In genomic region chr10:80289451-80290287, GRCh38 we compare ENCODE assay signal across 11 cellular contexts.
A peak's percentile ranks its signal among the peaks of the same experiment; 100 is the strongest.
DNase-seq lines count a peak whose midpoint lies in the region; ATAC-seq, FAIRE-seq and TF ChIP-seq lines count a peak whose summit lies in the region.
"Had no signal": no experiment of that assay in that cellular context is flagged by ENCODE, and none has a peak within 500 bp of the region (broad histone marks: within the 10 kb centered on the region; RNA-seq: fewer than 3 reads in every experiment).

Gene MAT1A (minus strand): TSS chr10:80289658. CDS start chr10:80289423, 235 bp downstream.

- no peak within 1 kb of the TSS for H3K27ac ChIP-seq in mucosa of rectum (ENCODE audit: low read depth in 2 of 2, low read length in 2 of 2)
- H3K27ac ChIP-seq: SJCRH30, tibial nerve had no signal

- no peak for FAIRE-seq in RCC 7860 (lab: Jason Lieb, UNC)

- H3K27me3 ChIP-seq in mucosa of rectum (ENCODE audit: control insufficient read depth in 2 of 2, insufficient read depth in 2 of 2, low read length in 2 of 2), result no peaks in the 10 kb centered on the region
- H3K27me3 ChIP-seq: SJCRH30, tibial nerve had no signal

- TF ChIP-seq CTCF in choroid plexus epithelial cell (conservative IDR thresholded peaks at IDR 0.05; ENCODE audit: low read depth, low read length), result no peak

- H3K9me3 ChIP-seq in mucosa of rectum (ENCODE audit: control insufficient read depth in 2 of 2, low read length in 2 of 2), result no peaks in the 10 kb centered on the region
- H3K9me3 ChIP-seq: SJCRH30, tibial nerve had no signal

- no peaks in the 10 kb centered on the region for H3K36me3 ChIP-seq in mucosa of rectum (ENCODE audit: control insufficient read depth in 2 of 2, insufficient read depth in 2 of 2, low read length in 2 of 2)
- H3K36me3 ChIP-seq: SJCRH30, tibial nerve had no signal

- ATAC-seq in GM19351 (IDR thresholded peaks at IDR 0.05; ENCODE audit: unreplicated experiment) (no peak), HG02588 (IDR thresholded peaks at IDR 0.05; ENCODE audit: unreplicated experiment) (no peak)

- no peak within 1 kb of the TSS for H3K9ac ChIP-seq in mucosa of rectum (ENCODE audit: low read depth in 1 of 2, low read length in 2 of 2)

- H3K4me1 ChIP-seq in mucosa of rectum (ENCODE audit: control insufficient read depth in 2 of 2, insufficient read depth in 2 of 2, low read length in 2 of 2), result peaks cover 3 to 4% of the 10 kb centered on the region in 2 donors
- H3K4me1 ChIP-seq: SJCRH30, tibial nerve had no signal

- H3K4me3 ChIP-seq in choroid plexus epithelial cell (ENCODE audit: low read depth, low read length), result no peak within 1 kb of the TSS
- H3K4me3 ChIP-seq in mucosa of rectum (ENCODE audit: low read length in 2 of 2), result peak within 1 kb of the TSS; percentile 32 to 42
- H3K4me3 ChIP-seq: lung, SJCRH30, tibial nerve had no signal

- DNase-seq in EH (ENCODE audit: low read depth), result peak; percentile 17
- peak; percentile 57 for DNase-seq in NCI-H146 (lab: John Stamatoyannopoulos, UW)
- DNase-seq in choroid plexus epithelial cell (ENCODE audit: low read depth), result peak; percentile 19
- DNase-seq in NCI-H2081 (lab: John Stamatoyannopoulos, UW), result no peak
- no peak for DNase-seq in RCC 7860 (ENCODE audit: low spot score)

Comparison
In these comparisons a context has a peak if more than half of its experiments do, and no peak if none do; other contexts are left out.
1. DNase-seq: peak in EH (single experiment), NCI-H146 (single experiment) and choroid plexus epithelial cell (single experiment); none in NCI-H2081 (0 of 2) and RCC 7860 (single experiment).